Comparison of ENCODE assay signal across 13 cellular contexts in genomic region chr4:147586637-147587036, GRCh38. TPM values are rescaled to one million over a fixed set of nuclear protein-coding genes. Genes with fewer than 3 reads are reported as not detected.
A peak's percentile ranks its signal among the peaks of the same experiment; 100 is the strongest.
DNase-seq lines count a peak whose midpoint lies in the region; ATAC-seq and TF ChIP-seq lines count a peak whose summit lies in the region.
"Had no signal": no experiment of that assay in that cellular context is flagged by ENCODE, and none has a peak within 500 bp of the region (broad histone marks: within the 10 kb centered on the region; RNA-seq: fewer than 3 reads in every experiment).

No MANE protein-coding gene starts in this region.

- no peak for TF ChIP-seq POLR2A in testis (IDR thresholded peaks at IDR 0.05)

- H3K36me3 ChIP-seq in testis (ENCODE audit: low read depth, missing control alignments) (no peaks in the 10 kb centered on the region), OCI-LY7 (ENCODE audit: insufficient read depth, low read length) (no peaks in the 10 kb centered on the region)
- H3K36me3 ChIP-seq: lower lobe of right lung, thyroid gland had no signal

- H3K4me3 ChIP-seq in coronary artery, result no peak overlapping the region
- H3K4me3 ChIP-seq in testis, result no peak overlapping the region
- H3K4me3 ChIP-seq in OCI-LY7 (ENCODE audit: low read depth, low read length, poor library complexity, severe bottlenecking), result no peak overlapping the region
- H3K4me3 ChIP-seq: lower lobe of right lung, thyroid gland had no signal

- POLR2A ChIA-PET in OCI-LY7 (lab: Charles Lee), result interaction anchor here (1.1 kb wide), 1 partner anchor 178 kb away, joined by 3 read pairs; no protein-coding TSS in a partner anchor

- no peaks in the 10 kb centered on the region for H4K20me1 ChIP-seq in OCI-LY7 (ENCODE audit: insufficient read depth, low read length)

- no peaks in the 10 kb centered on the region for H3K9me3 ChIP-seq in testis
- H3K9me3 ChIP-seq in OCI-LY7 (ENCODE audit: low read length), result no peaks in the 10 kb centered on the region
- H3K9me3 ChIP-seq: lower lobe of right lung, thyroid gland had no signal

- ATAC-seq in HG02763 (IDR thresholded peaks at IDR 0.05; ENCODE audit: unreplicated experiment), result peak; percentile 55
- peak; percentile 64 for ATAC-seq in HG03571 (IDR thresholded peaks at IDR 0.05; ENCODE audit: unreplicated experiment)
- ATAC-seq: lower lobe of right lung had no signal

- no TSS peak for BruUV-seq in OCI-LY7 (replicated peaks; lab: Mats Ljungman, UMichigan)

- DNase-seq in GM19240 (ENCODE audit: insufficient read length, low spot score) (peak; percentile 10), coronary artery (ENCODE audit: low spot score) (no peak), testis (no peak), OCI-LY7 (ENCODE audit: low spot score) (no peak)
- no peak for DNase-seq in stimulated activated CD4-positive, alpha-beta T cell treated with anti-CD3 and anti-CD28 coated beads, Interleukin-1b, Interleukin-23, amount 100 ng/mL, for 48 hours
- DNase-seq: activated CD4-positive, alpha-beta memory T cell treated with anti-CD3 and anti-CD28 coated beads for 36 hours; Calu3; lower lobe of right lung; NCI-H1105; NCI-H774; thyroid gland had no signal

- H3K4me1 ChIP-seq in testis (no peaks in the 10 kb centered on the region), OCI-LY7 (ENCODE audit: insufficient read depth, low read length, poor library complexity, severe bottlenecking) (no peaks in the 10 kb centered on the region)

- H2AFZ ChIP-seq in OCI-LY7 (ENCODE audit: low read length), result no peak overlapping the region

- no peaks in the 10 kb centered on the region for H3K27me3 ChIP-seq in testis
- H3K27me3 ChIP-seq: thyroid gland had no signal

- H3K27ac ChIP-seq in coronary artery, result no peak overlapping the region
- H3K27ac ChIP-seq in testis, result no peak overlapping the region
- no peak overlapping the region for H3K27ac ChIP-seq in OCI-LY7 (ENCODE audit: low read depth, low read length, poor library complexity, severe bottlenecking)
- H3K27ac ChIP-seq: lower lobe of right lung, thyroid gland had no signal

- H3K4me2 ChIP-seq in OCI-LY7 (ENCODE audit: low read length), result no peak overlapping the region

- H3K9me2 ChIP-seq in OCI-LY7 (ENCODE audit: insufficient read depth, low read length), result no peaks in the 10 kb centered on the region

- CTCF ChIA-PET in OCI-LY7 (lab: Charles Lee; ENCODE audit: unreplicated experiment), result no interaction called here

- no peaks in the 10 kb centered on the region for H3K79me2 ChIP-seq in OCI-LY7 (ENCODE audit: insufficient read depth, low read depth, low read length)

- intact Hi-C loops in testis (cut with DNase I; ENCODE audit: low total_unique reads), result no loop called here
- intact Hi-C loops in OCI-LY7 (cut with micrococcal nuclease; ENCODE audit: unreplicated experiment), result no loop called here

- no peak for TF ChIP-seq CTCF in coronary artery (IDR thresholded peaks at IDR 0.05)
- no peak for TF ChIP-seq CTCF in testis (IDR thresholded peaks at IDR 0.05)
- TF ChIP-seq CTCF in OCI-LY7 (conservative IDR thresholded peaks at IDR 0.05; ENCODE audit: low read length), result no peak

- WGBS in testis, 2 donors, result 79 to 95% methylated on average over 4 of the region's 4 CpGs

RNA-seq across cellular contexts. Expression of gene TMEM184C, which starts 30.6 kb away (rescaled TPM):
- total RNA-seq in testis (10 to 100 TPM; 22.7 to 33.9 TPM), OCI-LY7 (2022) (17.6 TPM in 2 replicates)
- polyA plus RNA-seq in testis (ENCODE audit: insufficient read depth, low read depth, low replicate concordance), result 33.4 TPM
- total RNA-seq in OCI-LY7 (2014; rRNA removed; shearing (Covaris generic)), result 15.8 and 16.4 TPM in 2 replicates
